In the genomic region with DNA sequence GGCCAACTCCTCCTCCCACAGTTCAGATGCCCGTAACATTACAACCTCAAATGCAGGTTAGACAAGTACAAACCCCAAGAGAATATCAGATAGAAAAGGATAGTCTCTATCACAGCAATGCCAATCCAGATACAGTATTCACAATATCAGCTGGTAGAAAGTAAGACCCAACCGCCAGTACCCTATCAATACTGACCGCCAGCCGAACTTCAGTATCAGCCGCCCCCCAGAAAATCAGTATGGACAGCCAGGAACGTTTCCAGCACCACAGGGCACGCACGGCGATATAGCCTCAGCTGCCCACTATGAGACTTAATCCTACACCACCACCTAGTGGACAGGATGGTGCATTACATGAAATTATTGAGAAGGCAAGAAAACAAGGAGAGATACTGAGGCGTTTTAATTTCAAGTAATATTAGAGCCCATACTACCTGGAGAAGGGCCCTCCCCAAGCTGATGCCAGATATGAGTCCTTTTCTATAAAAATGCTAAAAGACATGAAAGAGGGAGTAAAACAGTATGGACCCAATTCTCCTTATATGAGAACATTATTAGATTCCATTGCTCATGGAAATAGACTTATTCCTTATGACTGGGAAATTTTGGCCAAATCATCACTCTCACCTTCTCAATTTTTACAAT, we compare ENCODE assay signal across 9 cellular contexts. TPM values are rescaled to one million over a fixed set of nuclear protein-coding genes. Genes with fewer than 3 reads are reported as not detected.
A peak's percentile ranks its signal among the peaks of the same experiment; 100 is the strongest.
DNase-seq lines count a peak whose midpoint lies in the region; ATAC-seq and TF ChIP-seq lines count a peak whose summit lies in the region.
"Had no signal": no experiment of that assay in that cellular context is flagged by ENCODE, and none has a peak within 500 bp of the region (broad histone marks: within the 10 kb centered on the region; RNA-seq: fewer than 3 reads in every experiment).

No MANE protein-coding gene starts in this region.

- H3K36me3 ChIP-seq in MG63: no peaks in the 10 kb centered on the region
- H3K36me3 ChIP-seq in neuronal stem cell (replicated peaks in 1 of 2; ENCODE audit: control insufficient read depth in 2 of 2, insufficient read depth in 2 of 2, low read length in 2 of 2): no peaks in the 10 kb centered on the region
- H3K36me3 ChIP-seq in upper lobe of left lung: no peaks in the 10 kb centered on the region

- no peak overlapping the region for H2BK5ac ChIP-seq in neuronal stem cell (ENCODE audit: low read length)

- H2AFZ ChIP-seq in neuronal stem cell (ENCODE audit: low read length): peak overlapping the region; percentile 82

- H3K27ac ChIP-seq in neuronal stem cell (replicated peaks; ENCODE audit: low read length): no peak overlapping the region
- no peak overlapping the region for H3K27ac ChIP-seq in upper lobe of left lung
- H3K27ac ChIP-seq: epithelial cell of prostate had no signal

- no peak overlapping the region for H3K14ac ChIP-seq in neuronal stem cell (ENCODE audit: low read length)

- no peak overlapping the region for H2BK15ac ChIP-seq in neuronal stem cell (ENCODE audit: low read length)

- no peak for TF ChIP-seq POLR2A in upper lobe of left lung (IDR thresholded peaks at IDR 0.05)

- no peaks in the 10 kb centered on the region for H3K79me1 ChIP-seq in neuronal stem cell (ENCODE audit: low read depth, low read length)

- H3K27me3 ChIP-seq in MG63: no peaks in the 10 kb centered on the region; the same call in none of the 2 replicates
- H3K27me3 ChIP-seq in neuronal stem cell (ENCODE audit: control insufficient read depth in 3 of 3, insufficient read depth in 3 of 3, low read depth in 1 of 3, low read length in 3 of 3): no peaks in the 10 kb centered on the region
- no peaks in the 10 kb centered on the region for H3K27me3 ChIP-seq in upper lobe of left lung

- no peak overlapping the region for H3K18ac ChIP-seq in neuronal stem cell (ENCODE audit: low read length)

- no peak overlapping the region for H2AK5ac ChIP-seq in neuronal stem cell (ENCODE audit: low read depth, low read length)

- no peak overlapping the region for H2BK120ac ChIP-seq in neuronal stem cell (ENCODE audit: low read depth, low read length)

- TF ChIP-seq CTCF in fibroblast of pulmonary artery (IDR thresholded peaks at IDR 0.05; ENCODE audit: low read length, missing control alignments) (peak; percentile 78), upper lobe of left lung (IDR thresholded peaks at IDR 0.05) (peak; percentile 75 to 90 (median 84))

- no peak overlapping the region for H4K8ac ChIP-seq in neuronal stem cell (ENCODE audit: low read depth, low read length)

- H4K91ac ChIP-seq in neuronal stem cell (ENCODE audit: low read depth, low read length, poor library complexity): no peak overlapping the region

- H3K4me3 ChIP-seq in MG63: peak overlapping the region; percentile 16; the same call in 1 of the 2 replicates
- H3K4me3 ChIP-seq in fibroblast of pulmonary artery (replicated peaks; ENCODE audit: low read depth, low read length): no peak overlapping the region
- H3K4me3 ChIP-seq in neuronal stem cell (ENCODE audit: low read length in 2 of 2): no peak overlapping the region
- H3K4me3 ChIP-seq in upper lobe of left lung: no peak overlapping the region

- H3K23ac ChIP-seq in neuronal stem cell (ENCODE audit: low read depth, low read length, poor library complexity): no peak overlapping the region

- ATAC-seq in upper lobe of left lung (ENCODE audit: low FRiP score in 2 of 2): peak; percentile 90 to 93
- no peak for ATAC-seq in GM21515 (IDR thresholded peaks at IDR 0.05; ENCODE audit: unreplicated experiment)

- WGBS in neuronal stem cell (ENCODE audit: extremely low coverage in 2 of 2, insufficient read length in 2 of 2, insufficient replicate concordance in 1 of 2), 2 donors: no CpG with 5 or more reads among the region's 10 CpGs
- 3 to 5% methylated on average over 10 of the region's 10 CpGs for WGBS in upper lobe of left lung, 2 donors

- no peak overlapping the region for H3K4ac ChIP-seq in neuronal stem cell (ENCODE audit: low read length)

- no peak for TF ChIP-seq EP300 in upper lobe of left lung (IDR thresholded peaks at IDR 0.05)

- H3K4me2 ChIP-seq in neuronal stem cell (ENCODE audit: insufficient read depth, low read length, poor library complexity, severe bottlenecking): peak overlapping the region; percentile 40

- DNase-seq in ELR (ENCODE audit: low read depth): peak; percentile 88
- peak; percentile 38 for DNase-seq in MG63
- peak; percentile 75 for DNase-seq in RPMI7951 (ENCODE audit: low read depth)
- peak; percentile 9 for DNase-seq in activated T-helper 1 cell treated with Interleukin-2 at 50 U/mL for 16 hours (ENCODE audit: low read depth)
- peak; percentile 84 for DNase-seq in fibroblast of pulmonary artery (ENCODE audit: low read depth)
- peak; percentile 75 for DNase-seq in neuronal stem cell (ENCODE audit: low spot score)
- DNase-seq in upper lobe of left lung: peak in 1 of 2 donors; percentile 66

- H3K9me3 ChIP-seq in MG63 (0 out of 2 replicates have a peak, but pooled peaks cover 4% of the 10 kb centered on the region), neuronal stem cell (replicated peaks in 1 of 2; ENCODE audit: control insufficient read depth in 2 of 2, insufficient read depth in 1 of 2, low read depth in 1 of 2, low read length in 2 of 2) (no peaks in the 10 kb centered on the region), upper lobe of left lung (no peaks in the 10 kb centered on the region)

- H3K4me1 ChIP-seq in neuronal stem cell (ENCODE audit: control insufficient read depth in 2 of 2, insufficient read depth in 1 of 2, low read depth in 1 of 2, low read length in 2 of 2) (no peaks in the 10 kb centered on the region), upper lobe of left lung (peaks cover 0 to 3% (median 0%) of the 10 kb centered on the region in 4 donors)

- H2BK12ac ChIP-seq in neuronal stem cell (ENCODE audit: low read length): no peak overlapping the region

- no peak overlapping the region for H3K9ac ChIP-seq in neuronal stem cell (ENCODE audit: low read depth, low read length, poor library complexity)

RNA-seq across cellular contexts. Expression of a gene that starts 17.6 kb away (rescaled TPM):
- 198 and 276 TPM in 2 replicates for total RNA-seq in MG63 (2014; rRNA removed; shearing (Covaris generic); ENCODE audit: low replicate concordance)
- total RNA-seq in RPMI7951 (2014; rRNA removed; shearing (Covaris generic)): 146 and 159 TPM in 2 replicates
- polyA plus RNA-seq in neuronal stem cell (2013, experiment 1 of 2): 134 TPM
- 135 TPM for polyA plus RNA-seq in neuronal stem cell (2013, experiment 2 of 2)
- 10 to 100 TPM; 28.3 to 76.1 (median 50.3) TPM for total RNA-seq in upper lobe of left lung
